1 cellular context compared by ENCODE assay signal in genomic region chr1:205481629-205482071, GRCh38.
TF ChIP-seq lines count a peak whose summit lies in the region.

No MANE protein-coding gene starts in this region.

TF ChIP-seq in HepG2, 621 proteins besides CTCF, POLR2A, EP300 and RAD21:
- TF ChIP-seq NFATC3 (CRISPR knock-in tag; IDR thresholded peaks at IDR 0.05): no peak
- peak; percentile 43; the same call in 1 of the 2 replicates for TF ChIP-seq CEBPB (IDR thresholded peaks at IDR 0.05; ENCODE audit: borderline replicate concordance, low read depth, low read length)
- TF ChIP-seq CEBPG (CRISPR knock-in tag; IDR thresholded peaks at IDR 0.05): peak; percentile 23; the same call in 1 of the 2 replicates
